In genomic region chr9:129414377-129415021, GRCh38 we compare ENCODE assay signal across 8 cellular contexts.
DNase-seq lines count a peak whose midpoint lies in the region; ATAC-seq and TF ChIP-seq lines count a peak whose summit lies in the region.

No MANE protein-coding gene starts in this region.

- WGBS in lung, 2 donors: 43 to 47% methylated on average over 32 of the region's 32 CpGs

- peak overlapping the region; percentile 95 for H3K27ac Mint-ChIP-seq in T-helper 1 cell treated with Interleukin-12 subunit alpha and Interleukin-12 subunit beta and Interleukin-4 antibody, amounts not matched to agents 30 μg/mL and 1 μg/mL, for 36 hours
- peak overlapping the region; percentile 98 for H3K27ac Mint-ChIP-seq in stimulated activated naive CD8-positive, alpha-beta T cell treated with anti-CD3 and anti-CD28 coated beads, Interleukin-15, amount 100 ng/mL, for 72 hours

- H3K9ac ChIP-seq in colonic mucosa (ENCODE audit: low read depth in 2 of 2, low read length in 2 of 2): peak overlapping the region; percentile 81 to 99

- H3K9me3 Mint-ChIP-seq in T-helper 1 cell treated with Interleukin-12 subunit alpha and Interleukin-12 subunit beta and Interleukin-4 antibody, amounts not matched to agents 30 μg/mL and 1 μg/mL, for 36 hours: peaks cover 13% of the 10 kb centered on the region
- H3K9me3 Mint-ChIP-seq in stimulated activated naive CD8-positive, alpha-beta T cell treated with anti-CD3 and anti-CD28 coated beads, Interleukin-15, amount 100 ng/mL, for 72 hours: peaks cover 12 to 15% of the 10 kb centered on the region in 2 donors

- intact Hi-C loops in colonic mucosa (cut with DNase I): loop anchor here (5.0 kb wide), 1 partner anchor 68 kb away; no protein-coding TSS in a partner anchor

- H3K27me3 ChIP-seq in colonic mucosa (no peaks in the 10 kb centered on the region), lung (ENCODE audit: control insufficient read depth, insufficient read depth) (no peaks in the 10 kb centered on the region)

- TF ChIP-seq CTCF in colonic mucosa (IDR thresholded peaks at IDR 0.05) (no peak), lung (IDR thresholded peaks at IDR 0.05; ENCODE audit: control extremely low read depth, extremely low read depth) (no peak)

- ATAC-seq in HG02840 (IDR thresholded peaks at IDR 0.05; ENCODE audit: low FRiP score, unreplicated experiment): peak; percentile 5
- no peak for ATAC-seq in lung (ENCODE audit: insufficient read depth, low FRiP score)
- ATAC-seq in stimulated activated naive CD8-positive, alpha-beta T cell treated with anti-CD3 and anti-CD28 coated beads, Interleukin-15, amount 100 ng/mL, for 72 hours: no peak
- no peak for ATAC-seq in HG02623 (IDR thresholded peaks at IDR 0.05; ENCODE audit: unreplicated experiment)
- no peak for ATAC-seq in HG03565 (IDR thresholded peaks at IDR 0.05; ENCODE audit: unreplicated experiment)

- no peaks in the 10 kb centered on the region for H3K9me3 ChIP-seq in colonic mucosa
- H3K9me3 ChIP-seq in lung (ENCODE audit: control insufficient read depth in 2 of 2, insufficient read depth in 1 of 2, low read length in 1 of 2): no peaks in the 10 kb centered on the region

- H3K27ac ChIP-seq in colonic mucosa: peak overlapping the region; percentile 97
- peak overlapping the region; percentile 84 to 99 for H3K27ac ChIP-seq in lung (ENCODE audit: low read depth in 1 of 2, low read length in 1 of 2)

- peaks cover 23% of the 10 kb centered on the region for H3K4me1 Mint-ChIP-seq in T-helper 1 cell treated with Interleukin-12 subunit alpha and Interleukin-12 subunit beta and Interleukin-4 antibody, amounts not matched to agents 30 μg/mL and 1 μg/mL, for 36 hours (ENCODE audit: low read depth)
- peaks cover 38% of the 10 kb centered on the region for H3K4me1 Mint-ChIP-seq in stimulated activated naive CD8-positive, alpha-beta T cell treated with anti-CD3 and anti-CD28 coated beads, Interleukin-15, amount 100 ng/mL, for 72 hours

- H3K4me3 Mint-ChIP-seq in T-helper 1 cell treated with Interleukin-12 subunit alpha and Interleukin-12 subunit beta and Interleukin-4 antibody, amounts not matched to agents 30 μg/mL and 1 μg/mL, for 36 hours: peak overlapping the region; percentile 82
- peak overlapping the region; percentile 84 to 86 for H3K4me3 Mint-ChIP-seq in stimulated activated naive CD8-positive, alpha-beta T cell treated with anti-CD3 and anti-CD28 coated beads, Interleukin-15, amount 100 ng/mL, for 72 hours

- peak overlapping the region; percentile 51 for H3K4me3 ChIP-seq in colonic mucosa
- H3K4me3 ChIP-seq in lung: peak overlapping the region; percentile 42

- DNase-seq in colonic mucosa: peak; percentile 66
- DNase-seq in lung (ENCODE audit: low spot score): no peak
- DNase-seq in stimulated activated naive CD8-positive, alpha-beta T cell treated with anti-CD3 and anti-CD28 coated beads, Interleukin-15, amount 100 ng/mL, for 72 hours: no peak
- no peak for DNase-seq in midbrain (lab: John Stamatoyannopoulos, UW)

- H3K36me3 Mint-ChIP-seq in T-helper 1 cell treated with Interleukin-12 subunit alpha and Interleukin-12 subunit beta and Interleukin-4 antibody, amounts not matched to agents 30 μg/mL and 1 μg/mL, for 36 hours (ENCODE audit: low read depth): peaks cover 11% of the 10 kb centered on the region

- H3K27me3 Mint-ChIP-seq in T-helper 1 cell treated with Interleukin-12 subunit alpha and Interleukin-12 subunit beta and Interleukin-4 antibody, amounts not matched to agents 30 μg/mL and 1 μg/mL, for 36 hours (ENCODE audit: low read depth): no peaks in the 10 kb centered on the region
- H3K27me3 Mint-ChIP-seq in stimulated activated naive CD8-positive, alpha-beta T cell treated with anti-CD3 and anti-CD28 coated beads, Interleukin-15, amount 100 ng/mL, for 72 hours: no peaks in the 10 kb centered on the region

- no peaks in the 10 kb centered on the region for H3K36me3 ChIP-seq in colonic mucosa
- H3K36me3 ChIP-seq in lung (ENCODE audit: control insufficient read depth in 2 of 2, insufficient read depth in 2 of 2, low read length in 2 of 2): no peaks in the 10 kb centered on the region

- H3K4me1 ChIP-seq in colonic mucosa: peaks cover 7% of the 10 kb centered on the region
- peaks cover 0 to 14% of the 10 kb centered on the region in 2 donors for H3K4me1 ChIP-seq in lung (ENCODE audit: control insufficient read depth in 2 of 2, insufficient read depth in 2 of 2, low read length in 2 of 2)
